In genomic region chr9:112846528-112847488, GRCh38 we compare ENCODE assay signal across 23 cellular contexts. TPM values are rescaled to one million over a fixed set of nuclear protein-coding genes. Genes with fewer than 3 reads are reported as not detected.
DNase-seq lines count a peak whose midpoint lies in the region; ATAC-seq and TF ChIP-seq lines count a peak whose summit lies in the region.
"Had no signal": no experiment of that assay in that cellular context is flagged by ENCODE, and none has a peak within 500 bp of the region (broad histone marks: within the 10 kb centered on the region; RNA-seq: fewer than 3 reads in every experiment).

No MANE protein-coding gene starts in this region.

- H3K9me3 Mint-ChIP-seq in neural crest cell, result peaks cover 3% of the 10 kb centered on the region
- no peaks in the 10 kb centered on the region for H3K9me3 Mint-ChIP-seq in activated CD4-positive, alpha-beta T cell treated with anti-CD3 and anti-CD28 coated beads, Interleukin-2, amount 10 ng/mL, durations not matched to agents 7 days and 5 days
- H3K9me3 Mint-ChIP-seq: activated B cell treated with CpG ODN at 0.5 μM for 24 hours; activated T-cell treated with anti-CD3 and anti-CD28 coated beads, Interleukin-2, amount 50 U/mL, for 4 hours; stimulated activated naive CD8-positive, alpha-beta T cell treated with anti-CD3 and anti-CD28 coated beads, Interleukin-15, Interleukin-2, amounts not matched to agents 100 ng/mL and 50 ng/mL, for 24 hours had no signal

- peak; percentile 50 for DNase-seq in Daoy (ENCODE audit: low read depth)
- peak; percentile 57 for DNase-seq in MG63
- DNase-seq in fibroblast of lung (ENCODE audit: low read depth in 2 of 2), result peak; percentile 76 to 79
- DNase-seq in neural crest cell (ENCODE audit: low read depth, low spot score), result no peak
- DNase-seq in activated CD4-positive, alpha-beta T cell treated with anti-CD3 and anti-CD28 coated beads, Interleukin-2, amount 10 ng/mL, durations not matched to agents 7 days and 5 days, result no peak
- DNase-seq: activated B cell treated with CpG ODN at 0.5 μM for 24 hours; activated CD8-positive, alpha-beta T cell treated with anti-CD3 and anti-CD28 coated beads, Interleukin-2, amount 10 ng/mL, durations not matched to agents 7 days and 5 days; activated naive CD4-positive, alpha-beta T cell treated with anti-CD3 and anti-CD28 coated beads, Interleukin-2, amount 50 U/mL, for 16 hours; activated T-cell treated with anti-CD3 and anti-CD28 coated beads, Interleukin-2, amount 50 U/mL, for 4 hours; AML-193; body of pancreas; ovary; PC-3; stimulated activated CD4-positive, alpha-beta T cell treated with anti-CD3 and anti-CD28 coated beads, Interleukin-1b, Interleukin-23, amount 100 ng/mL, for 48 hours; trophoblast cell had no signal

- H3K27ac Mint-ChIP-seq in neural crest cell (ENCODE audit: unreplicated experiment), result peak overlapping the region; percentile 76
- no peak overlapping the region for H3K27ac Mint-ChIP-seq in activated CD4-positive, alpha-beta T cell treated with anti-CD3 and anti-CD28 coated beads, Interleukin-2, amount 10 ng/mL, durations not matched to agents 7 days and 5 days
- H3K27ac Mint-ChIP-seq: activated B cell treated with CpG ODN at 0.5 μM for 24 hours; activated CD8-positive, alpha-beta T cell treated with anti-CD3 and anti-CD28 coated beads, Interleukin-2, amount 10 ng/mL, durations not matched to agents 7 days and 5 days; stimulated activated naive CD8-positive, alpha-beta T cell treated with anti-CD3 and anti-CD28 coated beads, Interleukin-15, Interleukin-2, amounts not matched to agents 100 ng/mL and 50 ng/mL, for 24 hours had no signal

- TF ChIP-seq CTCF in fibroblast of lung (conservative IDR thresholded peaks at IDR 0.05 in 1 of 2, IDR thresholded peaks at IDR 0.05 in 1 of 2; ENCODE audit: low read depth in 1 of 2, low read length in 2 of 2) (no peak), neural crest cell (conservative IDR thresholded peaks at IDR 0.05) (no peak)

- ATAC-seq in GM18520 (IDR thresholded peaks at IDR 0.05; ENCODE audit: unreplicated experiment), result no peak
- ATAC-seq in GM21381 (IDR thresholded peaks at IDR 0.05; ENCODE audit: unreplicated experiment), result no peak
- ATAC-seq in HG03432 (IDR thresholded peaks at IDR 0.05; ENCODE audit: unreplicated experiment), result no peak
- ATAC-seq: activated CD8-positive, alpha-beta T cell treated with anti-CD3 and anti-CD28 coated beads, Interleukin-2, amount 10 ng/mL, durations not matched to agents 7 days and 5 days; activated T-cell treated with anti-CD3 and anti-CD28 coated beads, Interleukin-2, amount 50 U/mL, for 4 hours; body of pancreas; PC-3 had no signal

- no peaks in the 10 kb centered on the region for H3K9me3 ChIP-seq in MG63
- no peaks in the 10 kb centered on the region for H3K9me3 ChIP-seq in fibroblast of lung (ENCODE audit: control insufficient read depth, insufficient read depth, low read depth, low read length)
- H3K9me3 ChIP-seq: body of pancreas, HAP-1, ovary, SJSA1 had no signal

- no peak overlapping the region for H2AFZ ChIP-seq in fibroblast of lung (ENCODE audit: low read length)

- no peak overlapping the region for H3K4me3 ChIP-seq in MG63
- H3K4me3 ChIP-seq in fibroblast of lung (replicated peaks in 1 of 4; ENCODE audit: control extremely low read depth in 1 of 4, insufficient read depth in 1 of 4, low read depth in 3 of 4, low read length in 4 of 4), result no peak overlapping the region
- H3K4me3 ChIP-seq: body of pancreas, HAP-1, ovary, SJSA1 had no signal

- H3K79me2 ChIP-seq in fibroblast of lung (ENCODE audit: control insufficient read depth, insufficient read depth, low read length), result no peaks in the 10 kb centered on the region

- H3K27me3 Mint-ChIP-seq in neural crest cell (ENCODE audit: low read depth), result no peaks in the 10 kb centered on the region
- H3K27me3 Mint-ChIP-seq in activated CD4-positive, alpha-beta T cell treated with anti-CD3 and anti-CD28 coated beads, Interleukin-2, amount 10 ng/mL, durations not matched to agents 7 days and 5 days, result no peaks in the 10 kb centered on the region
- H3K27me3 Mint-ChIP-seq: activated B cell treated with CpG ODN at 0.5 μM for 24 hours; stimulated activated naive CD8-positive, alpha-beta T cell treated with anti-CD3 and anti-CD28 coated beads, Interleukin-15, Interleukin-2, amounts not matched to agents 100 ng/mL and 50 ng/mL, for 24 hours had no signal

- H3K4me3 Mint-ChIP-seq in neural crest cell, result no peak overlapping the region
- no peak overlapping the region for H3K4me3 Mint-ChIP-seq in activated CD4-positive, alpha-beta T cell treated with anti-CD3 and anti-CD28 coated beads, Interleukin-2, amount 10 ng/mL, durations not matched to agents 7 days and 5 days
- H3K4me3 Mint-ChIP-seq: activated B cell treated with CpG ODN at 0.5 μM for 24 hours; activated CD8-positive, alpha-beta T cell treated with anti-CD3 and anti-CD28 coated beads, Interleukin-2, amount 10 ng/mL, durations not matched to agents 7 days and 5 days; activated T-cell treated with anti-CD3 and anti-CD28 coated beads, Interleukin-2, amount 50 U/mL, for 4 hours; stimulated activated naive CD8-positive, alpha-beta T cell treated with anti-CD3 and anti-CD28 coated beads, Interleukin-15, Interleukin-2, amounts not matched to agents 100 ng/mL and 50 ng/mL, for 24 hours had no signal

- no peaks in the 10 kb centered on the region for H4K20me1 ChIP-seq in fibroblast of lung (ENCODE audit: control insufficient read depth, extremely low read depth, insufficient read depth, low read length)

- no peak overlapping the region for H3K4me2 ChIP-seq in fibroblast of lung (ENCODE audit: extremely low read depth, insufficient read depth, low read length)

- CTCF ChIA-PET in activated CD4-positive, alpha-beta T cell treated with anti-CD3 and anti-CD28 coated beads, Interleukin-2, amount 10 ng/mL, durations not matched to agents 7 days and 5 days (lab: Charles Lee), result interaction anchor here (1.9 kb wide), 1 partner anchor 8 kb away, joined by 5 read pairs; no protein-coding TSS in a partner anchor

- H3K27me3 ChIP-seq in MG63 (no peaks in the 10 kb centered on the region), fibroblast of lung (ENCODE audit: control insufficient read depth, insufficient read depth, low read length) (no peaks in the 10 kb centered on the region)
- H3K27me3 ChIP-seq: body of pancreas, ovary, SJSA1 had no signal

- no peaks in the 10 kb centered on the region; the same call in 1 of the 2 replicates for H3K36me3 ChIP-seq in MG63
- H3K36me3 ChIP-seq in fibroblast of lung (ENCODE audit: control insufficient read depth, insufficient read depth, low read length), result no peaks in the 10 kb centered on the region
- H3K36me3 ChIP-seq: HAP-1, ovary, SJSA1 had no signal

- H3K4me1 Mint-ChIP-seq in neural crest cell, result peaks cover 18% of the 10 kb centered on the region
- peaks cover 12% of the 10 kb centered on the region for H3K4me1 Mint-ChIP-seq in activated CD4-positive, alpha-beta T cell treated with anti-CD3 and anti-CD28 coated beads, Interleukin-2, amount 10 ng/mL, durations not matched to agents 7 days and 5 days

- no peak overlapping the region for H3K27ac ChIP-seq in fibroblast of lung (ENCODE audit: insufficient read depth, low read length)
- H3K27ac ChIP-seq: body of pancreas, ovary, SJSA1 had no signal

- no peak overlapping the region for H3K9ac ChIP-seq in fibroblast of lung (ENCODE audit: insufficient read depth, low read length)

- POLR2A ChIA-PET in activated CD4-positive, alpha-beta T cell treated with anti-CD3 and anti-CD28 coated beads, Interleukin-2, amount 10 ng/mL, durations not matched to agents 7 days and 5 days (lab: Charles Lee), result no interaction called here

- H3K36me3 Mint-ChIP-seq in neural crest cell (ENCODE audit: low read depth), result peaks cover 12% of the 10 kb centered on the region
- no peaks in the 10 kb centered on the region for H3K36me3 Mint-ChIP-seq in activated CD4-positive, alpha-beta T cell treated with anti-CD3 and anti-CD28 coated beads, Interleukin-2, amount 10 ng/mL, durations not matched to agents 7 days and 5 days (ENCODE audit: low read depth)

- H3K4me1 ChIP-seq in fibroblast of lung (ENCODE audit: control insufficient read depth, extremely low read depth, insufficient read depth, low read length), result peaks cover 3% of the 10 kb centered on the region
- H3K4me1 ChIP-seq: HAP-1 had no signal

RNA-seq across cellular contexts. Expression of gene SLC46A2, which starts 43.9 kb away (rescaled TPM):
- total RNA-seq in Daoy (2014; rRNA removed; shearing (Covaris generic)), result not detected in 2 replicates
- total RNA-seq in MG63 (2014; rRNA removed; shearing (Covaris generic); ENCODE audit: low replicate concordance), result not detected in 2 replicates
- total RNA-seq in fibroblast of lung (not detected in 2 replicates), neural crest cell (not detected in 2 replicates)
- not detected in 2 replicates for polyA plus RNA-seq in fibroblast of lung
- polyA plus RNA-seq in fibroblast of lung (2012), result not detected in 2 replicates
- polyA minus RNA-seq in fibroblast of lung (ENCODE audit: low replicate concordance), result not detected in 2 replicates
- not detected for total RNA-seq in activated CD4-positive, alpha-beta T cell treated with anti-CD3 and anti-CD28 coated beads, Interleukin-2, amount 10 ng/mL, durations not matched to agents 7 days and 5 days
- total RNA-seq: activated B cell treated with CpG ODN at 0.5 μM for 24 hours; activated CD8-positive, alpha-beta T cell treated with anti-CD3 and anti-CD28 coated beads, Interleukin-2, amount 10 ng/mL, durations not matched to agents 7 days and 5 days; activated T-cell treated with anti-CD3 and anti-CD28 coated beads, Interleukin-2, amount 50 U/mL, for 4 hours; M059J; PC-3; SJSA1; T-helper 2 cell treated with Interferon-gamma antibody and Interleukin-4, amounts not matched to agents 100 ng/mL and 5 ng/mL, for 36 hours had no signal

Comparison
In these comparisons a context has a peak if more than half of its experiments do, and no peak if none do; other contexts are left out.
1. DNase-seq: peak in Daoy (single experiment), MG63 (single experiment) and fibroblast of lung (2 of 2); none in neural crest cell (single experiment) and activated CD4-positive, alpha-beta T cell treated with anti-CD3 and anti-CD28 coated beads, Interleukin-2, amount 10 ng/mL, durations not matched to agents 7 days and 5 days (single experiment).